ENCODE assay signal across 14 cellular contexts in genomic region chr6:28553986-28554881, GRCh38. TPM values are rescaled to one million over a fixed set of nuclear protein-coding genes. Genes with fewer than 3 reads are reported as not detected.
DNase-seq lines count a peak whose midpoint lies in the region; FAIRE-seq and TF ChIP-seq lines count a peak whose summit lies in the region.
"Had no signal": no experiment of that assay in that cellular context is flagged by ENCODE, and none has a peak within 500 bp of the region (broad histone marks: within the 10 kb centered on the region; RNA-seq: fewer than 3 reads in every experiment).

No MANE protein-coding gene starts in this region.

- peaks cover 7% of the 10 kb centered on the region for H3F3A ChIP-seq in neural progenitor cell (ENCODE audit: low read depth)

- no peaks in the 10 kb centered on the region for H3K36me3 ChIP-seq in neural progenitor cell
- H3K36me3 ChIP-seq: esophagus muscularis mucosa had no signal

- peaks cover 60% of the 10 kb centered on the region for H3K27me3 ChIP-seq in neural progenitor cell

- no peaks in the 10 kb centered on the region for H3K9me3 ChIP-seq in neural progenitor cell (ENCODE audit: low read depth)
- H3K9me3 ChIP-seq: esophagus muscularis mucosa had no signal

- peaks cover 3% of the 10 kb centered on the region for H3K27me3 Mint-ChIP-seq in neural progenitor cell (ENCODE audit: insufficient read depth, low read depth)
- H3K27me3 Mint-ChIP-seq in activated CD4-positive, alpha-beta memory T cell treated with anti-CD3 and anti-CD28 coated beads, Interleukin-2, amount 10 ng/mL, durations not matched to agents 7 days and 5 days: peaks cover 54% of the 10 kb centered on the region

- no peaks in the 10 kb centered on the region for H3K9me3 Mint-ChIP-seq in neural progenitor cell
- no peaks in the 10 kb centered on the region for H3K9me3 Mint-ChIP-seq in activated CD4-positive, alpha-beta memory T cell treated with anti-CD3 and anti-CD28 coated beads, Interleukin-2, amount 10 ng/mL, durations not matched to agents 7 days and 5 days

- H3K9ac ChIP-seq in neural progenitor cell: no peak overlapping the region

- no peaks in the 10 kb centered on the region for H3K36me3 Mint-ChIP-seq in neural progenitor cell
- no peaks in the 10 kb centered on the region for H3K36me3 Mint-ChIP-seq in activated CD4-positive, alpha-beta memory T cell treated with anti-CD3 and anti-CD28 coated beads, Interleukin-2, amount 10 ng/mL, durations not matched to agents 7 days and 5 days (ENCODE audit: low read depth)

- peak overlapping the region; percentile 14 for H3K4me3 ChIP-seq in GM12865 (ENCODE audit: low read depth, low read length)
- H3K4me3 ChIP-seq in epithelial cell of esophagus (ENCODE audit: low read length): peak overlapping the region; percentile 28
- H3K4me3 ChIP-seq in neural progenitor cell: peak overlapping the region; percentile 2
- H3K4me3 ChIP-seq: esophagus muscularis mucosa had no signal

- no peak for FAIRE-seq in GM12892 (lab: Jason Lieb, UNC)

- H3K27ac Mint-ChIP-seq in neural progenitor cell: peak overlapping the region; percentile 67
- no peak overlapping the region for H3K27ac Mint-ChIP-seq in activated CD4-positive, alpha-beta memory T cell treated with anti-CD3 and anti-CD28 coated beads, Interleukin-2, amount 10 ng/mL, durations not matched to agents 7 days and 5 days

- peak overlapping the region; percentile 23 for H3K4me3 Mint-ChIP-seq in neural progenitor cell
- no peak overlapping the region for H3K4me3 Mint-ChIP-seq in activated CD4-positive, alpha-beta memory T cell treated with anti-CD3 and anti-CD28 coated beads, Interleukin-2, amount 10 ng/mL, durations not matched to agents 7 days and 5 days

- CTCF ChIA-PET in activated CD4-positive, alpha-beta memory T cell treated with anti-CD3 and anti-CD28 coated beads, Interleukin-2, amount 10 ng/mL, durations not matched to agents 7 days and 5 days (lab: Charles Lee): no interaction called here

- TF ChIP-seq CTCF in GM12865 (IDR thresholded peaks at IDR 0.05; ENCODE audit: insufficient read depth, low read depth, low read length, missing control alignments): no peak
- no peak for TF ChIP-seq CTCF in epithelial cell of esophagus (IDR thresholded peaks at IDR 0.05; ENCODE audit: insufficient read depth, low read depth, low read length, missing control alignments)
- no peak for TF ChIP-seq CTCF in neural progenitor cell (IDR thresholded peaks at IDR 0.05)

- no peak for TF ChIP-seq POLR2A in GM12892 (IDR thresholded peaks at IDR 0.05; ENCODE audit: low read depth, low read length)

- peaks cover 23% of the 10 kb centered on the region for H3K4me1 ChIP-seq in neural progenitor cell
- H3K4me1 ChIP-seq: esophagus muscularis mucosa had no signal

- POLR2A ChIA-PET in activated CD4-positive, alpha-beta memory T cell treated with anti-CD3 and anti-CD28 coated beads, Interleukin-2, amount 10 ng/mL, durations not matched to agents 7 days and 5 days (lab: Charles Lee): no interaction called here

- peak overlapping the region; percentile 83 for H2AFZ ChIP-seq in neural progenitor cell (replicated peaks)

- no peak overlapping the region for H3K27ac ChIP-seq in neural progenitor cell
- H3K27ac ChIP-seq: esophagus muscularis mucosa had no signal

- H3K4me2 ChIP-seq in neural progenitor cell: peak overlapping the region; percentile 63

- H3K4me1 Mint-ChIP-seq in neural progenitor cell: peaks cover 23% of the 10 kb centered on the region
- H3K4me1 Mint-ChIP-seq in activated CD4-positive, alpha-beta memory T cell treated with anti-CD3 and anti-CD28 coated beads, Interleukin-2, amount 10 ng/mL, durations not matched to agents 7 days and 5 days: no peaks in the 10 kb centered on the region

- H4K20me1 ChIP-seq in neural progenitor cell (ENCODE audit: low read depth): no peaks in the 10 kb centered on the region

- DNase-seq in GM12865 (ENCODE audit: low read depth) (peak; percentile 37), NCI-H2227 (lab: John Stamatoyannopoulos, UW; ENCODE audit: unreplicated experiment) (peak; percentile 70), epithelial cell of esophagus (ENCODE audit: low read depth) (peak; percentile 10), neural progenitor cell (ENCODE audit: low spot score) (no peak), amniotic stem cell (lab: John Stamatoyannopoulos, UW) (no peak), GM12892 (ENCODE audit: insufficient read length) (no peak)
- DNase-seq in activated CD4-positive, alpha-beta memory T cell treated with anti-CD3 and anti-CD28 coated beads, Interleukin-2, amount 10 ng/mL, durations not matched to agents 7 days and 5 days: no peak
- DNase-seq: activated CD8-positive, alpha-beta memory T cell treated with anti-CD3 and anti-CD28 coated beads, Interleukin-2, amount 50 U/mL, for 4 hours; aorta; COR-L47; NCI-H1092 had no signal

- no peaks in the 10 kb centered on the region for H3K79me2 ChIP-seq in neural progenitor cell (ENCODE audit: low read depth)

RNA-seq across cellular contexts. Expression of gene GPX5, which starts 28.6 kb away (rescaled TPM):
- total RNA-seq in neural progenitor cell (ENCODE audit: low replicate concordance): not detected in 2 replicates
- not detected for total RNA-seq in activated CD4-positive, alpha-beta memory T cell treated with anti-CD3 and anti-CD28 coated beads, Interleukin-2, amount 10 ng/mL, durations not matched to agents 7 days and 5 days
- polyA plus RNA-seq in GM12892 (2012; ENCODE audit: missing spikeins): not detected
- total RNA-seq: aorta, esophagus muscularis mucosa, posterior vena cava, urinary bladder had no signal
- polyA plus RNA-seq: aorta, urinary bladder had no signal

RNA-seq across cellular contexts. Expression of gene GPX6, which starts 38.6 kb away (rescaled TPM):
- not detected in 2 replicates for total RNA-seq in neural progenitor cell (ENCODE audit: low replicate concordance)
- total RNA-seq in activated CD4-positive, alpha-beta memory T cell treated with anti-CD3 and anti-CD28 coated beads, Interleukin-2, amount 10 ng/mL, durations not matched to agents 7 days and 5 days: not detected
- not detected for polyA plus RNA-seq in GM12892 (2012; ENCODE audit: missing spikeins)
- total RNA-seq: aorta, esophagus muscularis mucosa, posterior vena cava, urinary bladder had no signal
- polyA plus RNA-seq: aorta, urinary bladder had no signal

Comparison
In these comparisons a context has a peak if more than half of its experiments do, and no peak if none do; other contexts are left out.
1. DNase-seq: peak in GM12865 (single experiment), NCI-H2227 (single experiment) and epithelial cell of esophagus (single experiment); none in neural progenitor cell (single experiment), amniotic stem cell (single experiment), activated CD4-positive, alpha-beta memory T cell treated with anti-CD3 and anti-CD28 coated beads, Interleukin-2, amount 10 ng/mL, durations not matched to agents 7 days and 5 days (single experiment) and GM12892 (single experiment).
2. Peak in every context shown above with its lines, with median percentiles within 50 percentile points of each other: H3K4me3 ChIP-seq.